In genomic region chr9:111992523-111992922, GRCh38 we compare ENCODE assay signal across 8 cellular contexts.
DNase-seq lines count a peak whose midpoint lies in the region; ATAC-seq and TF ChIP-seq lines count a peak whose summit lies in the region.

No MANE protein-coding gene starts in this region.

- H3K27me3 ChIP-seq in IMR-90 (ENCODE audit: control insufficient read depth, insufficient read depth, low read length): no peaks in the 10 kb centered on the region
- no peaks in the 10 kb centered on the region for H3K27me3 ChIP-seq in SJCRH30

- no peak overlapping the region for H3K4me3 ChIP-seq in IMR-90 (ENCODE audit: insufficient read depth, low read depth, low read length)
- H3K4me3 ChIP-seq in SJCRH30: no peak overlapping the region
- H3K4me3 ChIP-seq in OCI-LY7 (ENCODE audit: low read depth, low read length, poor library complexity, severe bottlenecking): no peak overlapping the region

- H3K4me2 ChIP-seq in IMR-90 (ENCODE audit: low read depth, low read length) (no peak overlapping the region), OCI-LY7 (ENCODE audit: low read length) (no peak overlapping the region)

- no peak overlapping the region for H2BK20ac ChIP-seq in IMR-90 (ENCODE audit: low read depth, low read length)

- H2AFZ ChIP-seq in IMR-90 (replicated peaks; ENCODE audit: low read length, poor library complexity): no peak overlapping the region
- H2AFZ ChIP-seq in OCI-LY7 (ENCODE audit: low read length): no peak overlapping the region

- no peaks in the 10 kb centered on the region for H3K9me1 ChIP-seq in IMR-90 (ENCODE audit: insufficient read depth, low read length)

- no peak for TF ChIP-seq RAD21 in IMR-90 (IDR thresholded peaks at IDR 0.05; ENCODE audit: low read length)

- H3K23ac ChIP-seq in IMR-90 (ENCODE audit: low read depth, low read length): no peak overlapping the region

- no peaks in the 10 kb centered on the region for H3K79me1 ChIP-seq in IMR-90 (ENCODE audit: low read depth in 1 of 2, low read length in 2 of 2)

- no peak overlapping the region for H3K14ac ChIP-seq in IMR-90 (replicated peaks; ENCODE audit: low read depth, low read length)

- H3K27ac ChIP-seq in IMR-90 (ENCODE audit: insufficient read depth, low read length): no peak overlapping the region
- peak overlapping the region; percentile 19 for H3K27ac ChIP-seq in epithelial cell of prostate
- H3K27ac ChIP-seq in SJCRH30: no peak overlapping the region
- H3K27ac ChIP-seq in OCI-LY7 (ENCODE audit: low read depth, low read length, poor library complexity, severe bottlenecking): no peak overlapping the region

- WGBS in IMR-90 (ENCODE audit: extremely low coverage in 2 of 2, insufficient read length in 1 of 2), 2 experiments: no CpG with 5 or more reads among the region's 2 CpGs

- no peak overlapping the region for H2BK15ac ChIP-seq in IMR-90 (ENCODE audit: low read depth, low read length)

- H3K79me2 ChIP-seq in OCI-LY7 (ENCODE audit: insufficient read depth, low read depth, low read length): no peaks in the 10 kb centered on the region

- TF ChIP-seq CTCF in IMR-90 (conservative IDR thresholded peaks at IDR 0.05; ENCODE audit: low read depth, low read length): no peak
- TF ChIP-seq CTCF in OCI-LY7 (conservative IDR thresholded peaks at IDR 0.05; ENCODE audit: low read length): no peak

- peaks cover 3% of the 10 kb centered on the region; the same call in 1 of the 2 replicates for H3K4me1 ChIP-seq in IMR-90 (ENCODE audit: control insufficient read depth, insufficient read depth, low read length)
- H3K4me1 ChIP-seq in SJCRH30: peaks cover 7% of the 10 kb centered on the region
- H3K4me1 ChIP-seq in OCI-LY7 (ENCODE audit: insufficient read depth, low read length, poor library complexity, severe bottlenecking): no peaks in the 10 kb centered on the region

- no peak overlapping the region for H4K8ac ChIP-seq in IMR-90 (ENCODE audit: low read depth in 2 of 2, low read length in 2 of 2)

- DNase-seq in IMR-90 (peak; percentile 82), epithelial cell of prostate (ENCODE audit: low read depth, low spot score) (peak; percentile 64), SJCRH30 (no peak), pons (ENCODE audit: low spot score) (no peak), OCI-LY7 (ENCODE audit: low spot score) (no peak), UCSD-AML1 (lab: John Stamatoyannopoulos, UW; ENCODE audit: unreplicated experiment) (no peak)

- peak overlapping the region; percentile 13; the same call in 1 of the 2 replicates for H2BK120ac ChIP-seq in IMR-90 (ENCODE audit: low read depth, low read length)

- peak overlapping the region; percentile 64; the same call in 1 of the 2 replicates for H3K18ac ChIP-seq in IMR-90 (ENCODE audit: low read depth, low read length)

- H4K20me1 ChIP-seq in IMR-90 (ENCODE audit: insufficient read depth, low read length): no peaks in the 10 kb centered on the region
- H4K20me1 ChIP-seq in OCI-LY7 (ENCODE audit: insufficient read depth, low read length): no peaks in the 10 kb centered on the region

- in situ Hi-C loops in IMR-90 (cut with MboI; ENCODE audit: low sequenced_read_pairs): no loop called here

- H3K9me2 ChIP-seq in OCI-LY7 (ENCODE audit: insufficient read depth, low read length): no peaks in the 10 kb centered on the region

- BruUV-seq in IMR-90 (replicated peaks; lab: Mats Ljungman, UMichigan) (no TSS peak), OCI-LY7 (replicated peaks; lab: Mats Ljungman, UMichigan) (no TSS peak)

- POLR2A ChIA-PET in IMR-90 (lab: Charles Lee; ENCODE audit: unreplicated experiment): no interaction called here
- POLR2A ChIA-PET in OCI-LY7 (lab: Charles Lee): interaction anchor here (0.9 to 1.4 kb wide), 2 partner anchors 12 to 16 kb away, joined by 3 read pairs; no protein-coding TSS in a partner anchor

- H2AK9ac ChIP-seq in IMR-90 (replicated peaks; ENCODE audit: low read depth, low read length, poor library complexity): no peak overlapping the region

- H3K56ac ChIP-seq in IMR-90 (ENCODE audit: extremely low read depth, insufficient read depth, low read length): no peak overlapping the region

- ATAC-seq in GM18498 (IDR thresholded peaks at IDR 0.05; ENCODE audit: unreplicated experiment) (peak; percentile 86), GM21717 (IDR thresholded peaks at IDR 0.05; ENCODE audit: unreplicated experiment) (peak; percentile 85), IMR-90 (ENCODE audit: low read depth) (peak; percentile 64)

- H3K4ac ChIP-seq in IMR-90 (ENCODE audit: low read depth, low read length): no peak overlapping the region

- TF ChIP-seq POLR2A in IMR-90 (IDR thresholded peaks at IDR 0.05; ENCODE audit: low read depth, low read length): no peak

- dilution Hi-C loops in IMR-90 (cut with HindIII; ENCODE audit: low sequenced_read_pairs, unreplicated experiment): no loop called here

- H2BK5ac ChIP-seq in IMR-90 (ENCODE audit: low read depth, low read length, poor library complexity, severe bottlenecking): no peak overlapping the region

- intact Hi-C loops in IMR-90 (cut with micrococcal nuclease) (no loop called here), OCI-LY7 (cut with micrococcal nuclease; ENCODE audit: unreplicated experiment) (no loop called here)

- H4K91ac ChIP-seq in IMR-90 (ENCODE audit: insufficient read depth, low read depth, low read length): no peak overlapping the region

- H2AK5ac ChIP-seq in IMR-90 (ENCODE audit: low read depth, low read length): no peak overlapping the region

- CTCF ChIA-PET in IMR-90 (lab: Yijun Ruan, JAX) (no interaction called here), OCI-LY7 (lab: Charles Lee; ENCODE audit: unreplicated experiment) (no interaction called here)

- no peak overlapping the region for H3K9ac ChIP-seq in IMR-90 (ENCODE audit: low read depth, low read length)

- no peaks in the 10 kb centered on the region for H3K36me3 ChIP-seq in IMR-90 (ENCODE audit: control insufficient read depth, insufficient read depth, low read length)
- H3K36me3 ChIP-seq in SJCRH30: no peaks in the 10 kb centered on the region
- no peaks in the 10 kb centered on the region for H3K36me3 ChIP-seq in OCI-LY7 (ENCODE audit: insufficient read depth, low read length)

- no peak overlapping the region for H4K5ac ChIP-seq in IMR-90 (ENCODE audit: low read depth, low read length)

- H3K9me3 ChIP-seq in IMR-90 (ENCODE audit: control insufficient read depth, insufficient read depth, low read length) (peaks cover 3% of the 10 kb centered on the region; the same call in 1 of the 2 replicates), SJCRH30 (replicated peaks) (peaks cover 7% of the 10 kb centered on the region; the same call in 1 of the 2 replicates), OCI-LY7 (ENCODE audit: low read length) (no peaks in the 10 kb centered on the region)

TF ChIP-seq in IMR-90, 13 proteins besides CTCF, POLR2A, EP300 and RAD21:
- TF ChIP-seq MAFK (IDR thresholded peaks at IDR 0.05; ENCODE audit: low read depth, low read length): no peak
- TF ChIP-seq FOS (IDR thresholded peaks at IDR 0.05; ENCODE audit: low read depth, low read length): peak; percentile 51; the same call in 1 of the 2 replicates

Comparison
In these comparisons a context has a peak if more than half of its experiments do, and no peak if none do; other contexts are left out.
1. DNase-seq: peak in IMR-90 (single experiment) and epithelial cell of prostate (single experiment); none in SJCRH30 (0 of 2), pons (single experiment), OCI-LY7 (single experiment) and UCSD-AML1 (single experiment).
2. Peak in every context shown above with its lines, with median percentiles within 50 percentile points of each other: ATAC-seq.